In genomic region chr4:52823478-52824092, GRCh38 we compare ENCODE assay signal across 11 cellular contexts. TPM values are rescaled to one million over a fixed set of nuclear protein-coding genes. Genes with fewer than 3 reads are reported as not detected.
DNase-seq lines count a peak whose midpoint lies in the region; ATAC-seq and TF ChIP-seq lines count a peak whose summit lies in the region.
"Had no signal": no experiment of that assay in that cellular context is flagged by ENCODE, and none has a peak within 500 bp of the region (broad histone marks: within the 10 kb centered on the region; RNA-seq: fewer than 3 reads in every experiment).

No MANE protein-coding gene starts in this region.

- no peaks in the 10 kb centered on the region for H3K27me3 Mint-ChIP-seq in T-helper 17 cell
- no peaks in the 10 kb centered on the region for H3K27me3 Mint-ChIP-seq in stimulated activated naive B cell treated with anti-CD40 and anti-IgM and Interleukin-4, amounts not matched to agents 10 μg/mL and 1 μg/mL and 100 μg/mL, for 72 hours
- no peaks in the 10 kb centered on the region for H3K27me3 Mint-ChIP-seq in naive thymus-derived CD4-positive, alpha-beta T cell
- H3K27me3 Mint-ChIP-seq: activated naive CD4-positive, alpha-beta T cell treated with anti-CD3 and anti-CD28 coated beads, Interleukin-2, amount 50 U/mL, for 24 hours had no signal

- no peaks in the 10 kb centered on the region for H3F3A ChIP-seq in SK-N-SH (replicated peaks; ENCODE audit: insufficient read depth)

- no peak overlapping the region for H3K4me3 Mint-ChIP-seq in T-helper 17 cell
- H3K4me3 Mint-ChIP-seq in stimulated activated naive B cell treated with anti-CD40 and anti-IgM and Interleukin-4, amounts not matched to agents 10 μg/mL and 1 μg/mL and 100 μg/mL, for 72 hours = no peak overlapping the region
- H3K4me3 Mint-ChIP-seq in naive thymus-derived CD4-positive, alpha-beta T cell = no peak overlapping the region
- H3K4me3 Mint-ChIP-seq: activated naive CD4-positive, alpha-beta T cell treated with anti-CD3 and anti-CD28 coated beads, Interleukin-2, amount 50 U/mL, for 24 hours had no signal

- H3K27me3 ChIP-seq in SK-N-SH (ENCODE audit: insufficient read depth) (no peaks in the 10 kb centered on the region), esophagus muscularis mucosa (no peaks in the 10 kb centered on the region)
- no peaks in the 10 kb centered on the region for H3K27me3 ChIP-seq in naive thymus-derived CD4-positive, alpha-beta T cell (ENCODE audit: control insufficient read depth in 2 of 2, insufficient read depth in 2 of 2, low read length in 2 of 2)

- H3K36me3 ChIP-seq in SK-N-SH (replicated peaks in 1 of 2; ENCODE audit: control insufficient read depth in 1 of 2, insufficient read depth in 2 of 2, low read length in 1 of 2) = no peaks in the 10 kb centered on the region
- H3K36me3 ChIP-seq in esophagus muscularis mucosa = no peaks in the 10 kb centered on the region
- H3K36me3 ChIP-seq in naive thymus-derived CD4-positive, alpha-beta T cell (ENCODE audit: control insufficient read depth in 2 of 3, insufficient read depth in 3 of 3, low read length in 3 of 3) = no peaks in the 10 kb centered on the region

- DNase-seq in SK-N-SH = no peak
- no peak for DNase-seq in T-helper 17 cell
- DNase-seq in esophagus muscularis mucosa (ENCODE audit: extremely low spot score) = peak; percentile 82
- DNase-seq in stimulated activated naive B cell treated with anti-CD40 and anti-IgM and Interleukin-4, amounts not matched to agents 10 μg/mL and 1 μg/mL and 100 μg/mL, for 72 hours = no peak
- DNase-seq in SIG-M5 treated with dmso at 0.1 percent for 504 hours (lab: John Stamatoyannopoulos, UW; ENCODE audit: unreplicated experiment) = no peak
- DNase-seq in naive thymus-derived CD4-positive, alpha-beta T cell = no peak
- DNase-seq: 8988T, NCI-H1436 had no signal

- POLR2A ChIA-PET in SK-N-SH (lab: Yijun Ruan, JAX) = no interaction called here
- POLR2A ChIA-PET in naive thymus-derived CD4-positive, alpha-beta T cell (lab: Charles Lee) = no interaction called here

- no peak overlapping the region for H3K9ac ChIP-seq in SK-N-SH

- intact Hi-C loops in esophagus muscularis mucosa (cut with DNase I) = no loop called here
- intact Hi-C loops in naive thymus-derived CD4-positive, alpha-beta T cell (cut with micrococcal nuclease) = no loop called here

- H3K9me3 ChIP-seq in SK-N-SH (no peaks in the 10 kb centered on the region), T-helper 17 cell (ENCODE audit: control insufficient read depth, low read length, poor library complexity, severe bottlenecking) (no peaks in the 10 kb centered on the region), esophagus muscularis mucosa (no peaks in the 10 kb centered on the region)
- no peaks in the 10 kb centered on the region for H3K9me3 ChIP-seq in naive thymus-derived CD4-positive, alpha-beta T cell (ENCODE audit: control insufficient read depth in 2 of 3, low read length in 3 of 3)

- peaks cover 0 to 17% of the 10 kb centered on the region in 2 experiments; a peak in 1 of 4 replicates for H3K4me1 ChIP-seq in SK-N-SH (ENCODE audit: control insufficient read depth in 1 of 2, insufficient read depth in 2 of 2, low read depth in 1 of 2, low read length in 1 of 2)
- H3K4me1 ChIP-seq in esophagus muscularis mucosa = peaks cover 14 to 35% (median 33%) of the 10 kb centered on the region in 4 donors
- peaks cover 0 to 5% of the 10 kb centered on the region in 2 donors for H3K4me1 ChIP-seq in naive thymus-derived CD4-positive, alpha-beta T cell (ENCODE audit: control insufficient read depth in 2 of 2, insufficient read depth in 2 of 2, low read length in 2 of 2)

- no peak overlapping the region for H3K4me2 ChIP-seq in SK-N-SH

- H4K20me1 ChIP-seq in SK-N-SH (ENCODE audit: insufficient read depth) = no peaks in the 10 kb centered on the region

- no peak overlapping the region for H2AFZ ChIP-seq in SK-N-SH (ENCODE audit: low read depth)

- WGBS in SK-N-SH (ENCODE audit: low lambda C conversion rate) = 45% methylated on average over 2 of the region's 2 CpGs
- WGBS in esophagus muscularis mucosa = 85% methylated on average over 2 of the region's 2 CpGs

- TF ChIP-seq EP300 in SK-N-SH (IDR thresholded peaks at IDR 0.05; ENCODE audit: borderline replicate concordance in 1 of 2, low read depth in 1 of 2, low read length in 1 of 2) (no peak), esophagus muscularis mucosa (IDR thresholded peaks at IDR 0.05) (no peak)

- no peaks in the 10 kb centered on the region for H3K9me2 ChIP-seq in SK-N-SH

- no peaks in the 10 kb centered on the region for H3K9me3 Mint-ChIP-seq in stimulated activated naive B cell treated with anti-CD40 and anti-IgM and Interleukin-4, amounts not matched to agents 10 μg/mL and 1 μg/mL and 100 μg/mL, for 72 hours
- peaks cover 0 to 9% (median 0%) of the 10 kb centered on the region in 11 donors for H3K9me3 Mint-ChIP-seq in naive thymus-derived CD4-positive, alpha-beta T cell
- H3K9me3 Mint-ChIP-seq: activated naive CD4-positive, alpha-beta T cell treated with anti-CD3 and anti-CD28 coated beads, Interleukin-2, amount 50 U/mL, for 24 hours had no signal

- no peak for TF ChIP-seq RAD21 in SK-N-SH (IDR thresholded peaks at IDR 0.05; ENCODE audit: low read length)

- H3K4me3 ChIP-seq in SK-N-SH (ENCODE audit: low read depth in 2 of 2, low read length in 1 of 2) = no peak overlapping the region
- H3K4me3 ChIP-seq in esophagus muscularis mucosa = no peak overlapping the region
- no peak overlapping the region for H3K4me3 ChIP-seq in naive thymus-derived CD4-positive, alpha-beta T cell (ENCODE audit: low read length)

- H3K36me3 Mint-ChIP-seq in T-helper 17 cell (ENCODE audit: low read depth) = no peaks in the 10 kb centered on the region
- H3K36me3 Mint-ChIP-seq in stimulated activated naive B cell treated with anti-CD40 and anti-IgM and Interleukin-4, amounts not matched to agents 10 μg/mL and 1 μg/mL and 100 μg/mL, for 72 hours = no peaks in the 10 kb centered on the region
- H3K36me3 Mint-ChIP-seq in naive thymus-derived CD4-positive, alpha-beta T cell = peaks cover 0 to 2% (median 0%) of the 10 kb centered on the region in 5 donors
- H3K36me3 Mint-ChIP-seq: activated naive CD4-positive, alpha-beta T cell treated with anti-CD3 and anti-CD28 coated beads, Interleukin-2, amount 50 U/mL, for 24 hours had no signal

- CTCF ChIA-PET in SK-N-SH (lab: Yijun Ruan, JAX) = no interaction called here
- CTCF ChIA-PET in naive thymus-derived CD4-positive, alpha-beta T cell (lab: Charles Lee) = no interaction called here

- no peak overlapping the region for H3K27ac ChIP-seq in SK-N-SH (ENCODE audit: low read depth in 2 of 2, low read length in 1 of 2)
- H3K27ac ChIP-seq in esophagus muscularis mucosa (replicated peaks in 1 of 4) = peak overlapping the region; percentile 38 to 67 (median 46)
- no peak overlapping the region for H3K27ac ChIP-seq in naive thymus-derived CD4-positive, alpha-beta T cell (ENCODE audit: low read depth, low read length)

- no peak for TF ChIP-seq POLR2A in esophagus muscularis mucosa (IDR thresholded peaks at IDR 0.05; ENCODE audit: low read depth)

- ATAC-seq in SK-N-SH treated with all-trans-retinoic acid at 6 μM for 48 hours (no peak), T-helper 17 cell (peak; percentile 65), HG03095 (IDR thresholded peaks at IDR 0.05; ENCODE audit: unreplicated experiment) (no peak)
- ATAC-seq in stimulated activated naive B cell treated with anti-CD40 and anti-IgM and Interleukin-4, amounts not matched to agents 10 μg/mL and 1 μg/mL and 100 μg/mL, for 72 hours (replicated peaks) = peak; percentile 33 to 38
- no peak for ATAC-seq in naive thymus-derived CD4-positive, alpha-beta T cell

- TF ChIP-seq CTCF in SK-N-SH (IDR thresholded peaks at IDR 0.05) = no peak
- no peak for TF ChIP-seq CTCF in esophagus muscularis mucosa (IDR thresholded peaks at IDR 0.05)

- H3K79me2 ChIP-seq in SK-N-SH (ENCODE audit: insufficient read depth) = no peaks in the 10 kb centered on the region

- H3K4me1 Mint-ChIP-seq in T-helper 17 cell = peaks cover 16% of the 10 kb centered on the region
- H3K4me1 Mint-ChIP-seq in stimulated activated naive B cell treated with anti-CD40 and anti-IgM and Interleukin-4, amounts not matched to agents 10 μg/mL and 1 μg/mL and 100 μg/mL, for 72 hours = no peaks in the 10 kb centered on the region
- H3K4me1 Mint-ChIP-seq in naive thymus-derived CD4-positive, alpha-beta T cell = peaks cover 9 to 34% (median 24%) of the 10 kb centered on the region in 7 donors

- H3K27ac Mint-ChIP-seq in T-helper 17 cell = no peak overlapping the region
- no peak overlapping the region for H3K27ac Mint-ChIP-seq in stimulated activated naive B cell treated with anti-CD40 and anti-IgM and Interleukin-4, amounts not matched to agents 10 μg/mL and 1 μg/mL and 100 μg/mL, for 72 hours
- peak overlapping the region in 1 of 9 donors; percentile 53 for H3K27ac Mint-ChIP-seq in naive thymus-derived CD4-positive, alpha-beta T cell
- H3K27ac Mint-ChIP-seq: activated naive CD4-positive, alpha-beta T cell treated with anti-CD3 and anti-CD28 coated beads, Interleukin-2, amount 50 U/mL, for 24 hours had no signal

TF ChIP-seq in SK-N-SH, 30 proteins besides CTCF, POLR2A, EP300 and RAD21:
- peak; percentile 8; the same call in 1 of the 2 replicates for TF ChIP-seq FOSL2 (IDR thresholded peaks at IDR 0.05; ENCODE audit: borderline replicate concordance, low read depth)
- no peak for TF ChIP-seq TAF1 (IDR thresholded peaks at IDR 0.05; ENCODE audit: borderline replicate concordance, low read depth, low read length)

TF ChIP-seq in SK-N-SH treated with all-trans-retinoic acid at 6 μM for 48 hours, 23 proteins besides CTCF, POLR2A, EP300 and RAD21 (continues in another document):
- TF ChIP-seq ARNTL (CRISPR knock-in tag; IDR thresholded peaks at IDR 0.05; ENCODE audit: borderline replicate concordance, low read depth) (no peak), ZFP3 (CRISPR knock-in tag; IDR thresholded peaks at IDR 0.05) (no peak), RARB (CRISPR knock-in tag; IDR thresholded peaks at IDR 0.05) (no peak), TCF4 (CRISPR knock-in tag; IDR thresholded peaks at IDR 0.05; ENCODE audit: borderline replicate concordance) (no peak), ZC3H10 (CRISPR knock-in tag; IDR thresholded peaks at IDR 0.05) (no peak)

RNA-seq across cellular contexts. Expression of gene RASL11B, which starts 38.5 kb away (rescaled TPM):
- 0.54 and 1.2 TPM in 2 replicates for polyA plus RNA-seq in SK-N-SH (2012; rRNA removed)
- polyA plus RNA-seq in SK-N-SH (2012; cell fraction: cytosol; rRNA removed) = 1.3 and 2.6 TPM in 2 replicates
- 0.52 and 0.69 TPM in 2 replicates for polyA plus RNA-seq in SK-N-SH (2012; cell fraction: nucleus; rRNA removed)
- total RNA-seq in T-helper 17 cell = not detected
- 1 to 10 TPM in 3 of 4 donors, under 1 TPM in 1; 0.83 to 2.3 (median 1.3) TPM for total RNA-seq in esophagus muscularis mucosa
- total RNA-seq in naive thymus-derived CD4-positive, alpha-beta T cell = under 1 TPM in 1 of 5 experiments, not detected in 4; 0.41 TPM
- under 1 TPM in 1 of 2 donors, not detected in 1; 0.11 TPM for polyA plus RNA-seq in naive thymus-derived CD4-positive, alpha-beta T cell

Comparison
In these comparisons a context has a peak if more than half of its experiments do, and no peak if none do; other contexts are left out.
1. H3K27ac ChIP-seq: peak in esophagus muscularis mucosa (4 of 4); none in SK-N-SH (0 of 2) and naive thymus-derived CD4-positive, alpha-beta T cell (single experiment).
2. ATAC-seq: peak in T-helper 17 cell (single experiment) and stimulated activated naive B cell treated with anti-CD40 and anti-IgM and Interleukin-4, amounts not matched to agents 10 μg/mL and 1 μg/mL and 100 μg/mL, for 72 hours (2 of 2); none in SK-N-SH treated with all-trans-retinoic acid at 6 μM for 48 hours (single experiment), HG03095 (single experiment) and naive thymus-derived CD4-positive, alpha-beta T cell (single experiment).